In genomic region chr17:2897605-2898004, GRCh38 we compare ENCODE assay signal across 25 cellular contexts.
"Had no signal": no experiment of that assay in that cellular context is flagged by ENCODE, and none has a peak within 500 bp of the region (broad histone marks: within the 10 kb centered on the region; RNA-seq: fewer than 3 reads in every experiment).

No MANE protein-coding gene starts in this region.

- H3K27ac ChIP-seq: breast epithelium, Peyer's patch, RWPE1, SJCRH30, VCaP had no signal

- ATAC-seq: activated CD4-positive, alpha-beta T cell treated with anti-CD3 and anti-CD28 coated beads for 36 hours; activated T-helper 17 cell treated with anti-CD3 and anti-CD28 coated beads, Interleukin-2, amount 50 U/mL, for 72 hours; K562 had no signal

- H3K36me3 ChIP-seq: breast epithelium, Peyer's patch, SJCRH30 had no signal

- H3K4me3 ChIP-seq: breast epithelium, K562, Peyer's patch, SJCRH30 had no signal

- DNase-seq: activated CD4-positive, alpha-beta memory T cell treated with anti-CD3 and anti-CD28 coated beads, Interleukin-2, amount 10 ng/mL, durations not matched to agents 7 days and 5 days; activated CD4-positive, alpha-beta T cell treated with anti-CD3 and anti-CD28 coated beads for 36 hours; activated CD4-positive, alpha-beta T cell treated with anti-CD3 and anti-CD28 coated beads, Interleukin-2, amount 50 U/mL, for 1 hour; activated gamma-delta T cell; activated naive CD4-positive, alpha-beta T cell treated with anti-CD3 and anti-CD28 coated beads for 36 hours; activated naive CD8-positive, alpha-beta T cell treated with anti-CD3 and anti-CD28 coated beads for 36 hours; activated T-cell treated with anti-CD3 and anti-CD28 coated beads for 4 hours; activated T-cell treated with anti-CD3 and anti-CD28 coated beads, Interleukin-2, amount 50 U/mL, for 48 hours; anterior cingulate cortex; caudate nucleus; Karpas-422; NCI-H2081 treated with DMSO at 0.1 percent for 48 hours; NCI-H2227 treated with DMSO at 0.1 percent for 48 hours; NCI-H446 treated with DMSO at 0.1 percent for 48 hours; NCI-H526 treated with DMSO at 0.1 percent for 48 hours; Right ventricle myocardium superior; SJCRH30; T-helper 1 cell had no signal

- FAIRE-seq: K562 had no signal

- H3K9me3 ChIP-seq: breast epithelium, Peyer's patch, SJCRH30, SK-N-SH had no signal

- H3K4me1 ChIP-seq: breast epithelium had no signal

- H3K27me3 ChIP-seq: breast epithelium, Peyer's patch, SJCRH30 had no signal
